In genomic region chr2:158115202-158115783, GRCh38 we compare ENCODE assay signal across 18 cellular contexts. TPM values are rescaled to one million over a fixed set of nuclear protein-coding genes. Genes with fewer than 3 reads are reported as not detected.
"Had no signal": no experiment of that assay in that cellular context is flagged by ENCODE, and none has a peak within 500 bp of the region (broad histone marks: within the 10 kb centered on the region; RNA-seq: fewer than 3 reads in every experiment).

No MANE protein-coding gene starts in this region.

- H3K27me3 ChIP-seq: esophagus squamous epithelium, testis had no signal

- H3K36me3 ChIP-seq: esophagus squamous epithelium had no signal

- ATAC-seq: left colon, mucosa of descending colon, natural killer cell had no signal

- H3K9me3 ChIP-seq: esophagus squamous epithelium, mucosa of descending colon, testis had no signal

- H3K4me1 ChIP-seq: esophagus squamous epithelium, testis had no signal

- H3K27ac ChIP-seq: esophagus squamous epithelium, testis had no signal

- DNase-seq: activated CD4-positive, alpha-beta T cell treated with anti-CD3 and anti-CD28 coated beads for 1 hour; activated CD4-positive, alpha-beta T cell treated with anti-CD3 and anti-CD28 coated beads, Interleukin-2, amount 50 U/mL, for 48 hours; activated gamma-delta T cell; activated naive CD8-positive, alpha-beta T cell treated with anti-CD3 and anti-CD28 coated beads for 36 hours; activated T-cell treated with anti-CD3 and anti-CD28 coated beads, Interleukin-2, amount 50 U/mL, for 48 hours; esophagus squamous epithelium; foreskin fibroblast; head of caudate nucleus; left colon; mucosa of descending colon; natural killer cell; stimulated activated CD4-positive, alpha-beta T cell treated with anti-CD3 and anti-CD28 coated beads, Interleukin-4, amount 100 ng/mL, for 24 hours; testis had no signal

- H3K4me3 ChIP-seq: esophagus squamous epithelium, mucosa of descending colon, testis had no signal

- FAIRE-seq: endometrium had no signal

RNA-seq across cellular contexts. Expression of gene UPP2, which starts 13.6 kb away (rescaled TPM):
- total RNA-seq: activated naive CD8-positive, alpha-beta T cell treated with anti-CD3 and anti-CD28 coated beads for 36 hours; esophagus squamous epithelium; left colon; lung microvascular endothelial cell; mucosa of descending colon; natural killer cell; osteocyte; pulmonary artery endothelial cell had no signal
- polyA plus RNA-seq: urinary bladder had no signal
